In the genomic region with DNA sequence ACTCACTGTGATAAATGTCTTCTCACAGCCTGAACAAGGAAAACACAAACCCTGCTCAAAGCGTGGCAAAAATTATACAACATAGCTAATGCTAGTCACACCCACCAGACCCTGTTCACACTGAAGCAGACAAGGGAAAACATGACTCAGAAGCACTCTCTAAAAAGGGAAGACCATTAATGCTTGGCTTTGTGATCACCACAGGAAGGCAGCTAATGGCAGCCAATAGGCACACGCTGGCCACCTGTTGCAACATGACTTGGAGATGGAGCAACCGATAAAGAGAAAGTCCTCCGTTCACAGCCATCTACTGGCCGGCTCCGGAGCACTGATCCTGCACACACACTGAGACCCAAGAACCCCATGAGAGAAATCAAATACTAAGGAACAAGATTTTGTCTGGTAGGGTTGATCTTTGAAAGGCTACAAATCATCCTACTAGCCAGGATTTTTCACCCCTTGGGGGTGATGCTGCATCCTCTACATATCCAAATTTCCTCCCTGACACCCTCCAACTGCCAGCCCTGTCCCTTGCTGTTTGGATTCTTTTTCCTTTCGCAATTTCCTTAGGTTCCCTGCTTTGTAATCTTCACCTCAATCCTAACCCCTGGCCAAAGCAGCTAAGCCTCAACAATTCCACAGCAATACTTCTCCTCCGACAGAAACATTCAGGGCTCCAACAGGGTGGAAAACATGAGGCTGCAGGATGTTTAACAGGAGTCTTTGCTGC, we compare ENCODE assay signal across 8 cellular contexts. TPM values are rescaled to one million over a fixed set of nuclear protein-coding genes. Genes with fewer than 3 reads are reported as not detected.
DNase-seq lines count a peak whose midpoint lies in the region; ATAC-seq, FAIRE-seq and TF ChIP-seq lines count a peak whose summit lies in the region.

No MANE protein-coding gene starts in this region.

- DNase-seq in BJ (ENCODE audit: low read depth) (peak; percentile 68), HEK293T (ENCODE audit: extremely low spot score) (peak; percentile 41), bronchial epithelial cell (ENCODE audit: low read depth) (peak; percentile 96), left colon (peak; percentile 22 to 56), GM19239 (ENCODE audit: insufficient read length, low spot score) (no peak)
- DNase-seq in stimulated activated naive B cell treated with anti-CD40 and anti-IgM and Interleukin-4, amounts not matched to agents 10 μg/mL and 1 μg/mL and 100 μg/mL, for 72 hours = no peak

- H3K9ac ChIP-seq in OCI-LY1 (ENCODE audit: low read length) = no peak overlapping the region; the same call in 1 of the 2 replicates

- FAIRE-seq in bronchial epithelial cell (lab: Jason Lieb, UNC) (peak; percentile 83), GM19239 (lab: Jason Lieb, UNC) (no peak)

- H3K4me3 ChIP-seq in BJ (ENCODE audit: low read depth, low read length) (no peak overlapping the region; the same call in 1 of the 2 replicates), OCI-LY1 (ENCODE audit: low read depth, low read length, poor library complexity, severe bottlenecking) (peak overlapping the region; percentile 76), bronchial epithelial cell (ENCODE audit: low read depth, low read length) (peak overlapping the region; percentile 13)

- H3K4me1 ChIP-seq in OCI-LY1 (ENCODE audit: insufficient read depth, low read length, severe bottlenecking) = peaks cover 36% of the 10 kb centered on the region

- intact Hi-C loops in left colon (cut with DNase I, micrococcal nuclease) = no loop called here

- peak overlapping the region; percentile 88 to 89 for H3K4me3 Mint-ChIP-seq in stimulated activated naive B cell treated with anti-CD40 and anti-IgM and Interleukin-4, amounts not matched to agents 10 μg/mL and 1 μg/mL and 100 μg/mL, for 72 hours

- CTCF ChIA-PET in BJ (lab: Yijun Ruan, JAX) = interaction anchor here (0.8 to 1.2 kb wide), 3 partner anchors 10 to 256 kb away, joined by 3 read pairs; no protein-coding TSS in a partner anchor
- CTCF ChIA-PET in HEK293T (lab: Yijun Ruan, JAX) = no interaction called here

- H3K9me3 ChIP-seq in OCI-LY1 (ENCODE audit: low read length) = no peaks in the 10 kb centered on the region

- H3K4me2 ChIP-seq in OCI-LY1 (ENCODE audit: low read length) = peak overlapping the region; percentile 61; the same call in 1 of the 2 replicates

- H3K4me1 Mint-ChIP-seq in stimulated activated naive B cell treated with anti-CD40 and anti-IgM and Interleukin-4, amounts not matched to agents 10 μg/mL and 1 μg/mL and 100 μg/mL, for 72 hours = peaks cover 37 to 57% of the 10 kb centered on the region in 2 donors

- no peaks in the 10 kb centered on the region for H3K9me3 Mint-ChIP-seq in stimulated activated naive B cell treated with anti-CD40 and anti-IgM and Interleukin-4, amounts not matched to agents 10 μg/mL and 1 μg/mL and 100 μg/mL, for 72 hours

- H3K36me3 Mint-ChIP-seq in stimulated activated naive B cell treated with anti-CD40 and anti-IgM and Interleukin-4, amounts not matched to agents 10 μg/mL and 1 μg/mL and 100 μg/mL, for 72 hours = peaks cover 39 to 44% of the 10 kb centered on the region in 2 donors

- no peaks in the 10 kb centered on the region for H3K9me2 ChIP-seq in OCI-LY1 (ENCODE audit: low read depth, low read length)

- no peaks in the 10 kb centered on the region for H3F3A ChIP-seq in OCI-LY1 (ENCODE audit: insufficient read depth, low read length)

- POLR2A ChIA-PET in BJ (lab: Charles Lee) = no interaction called here
- POLR2A ChIA-PET in HEK293T (lab: Yijun Ruan, JAX) = interaction anchor here (1.6 kb wide), 1 partner anchor 10 kb away, joined by 5 read pairs; no protein-coding TSS in a partner anchor

- H4K20me1 ChIP-seq in OCI-LY1 (ENCODE audit: insufficient read depth, low read length) = no peaks in the 10 kb centered on the region

- H3K27me3 Mint-ChIP-seq in stimulated activated naive B cell treated with anti-CD40 and anti-IgM and Interleukin-4, amounts not matched to agents 10 μg/mL and 1 μg/mL and 100 μg/mL, for 72 hours = no peaks in the 10 kb centered on the region

- H2AFZ ChIP-seq in OCI-LY1 (ENCODE audit: low read length) = no peak overlapping the region

- TF ChIP-seq CTCF in BJ (IDR thresholded peaks at IDR 0.05; ENCODE audit: insufficient read depth, low read depth, low read length) (peak; percentile 43; the same call in 1 of the 2 replicates), OCI-LY1 (IDR thresholded peaks at IDR 0.05; ENCODE audit: low read length) (no peak), bronchial epithelial cell (IDR thresholded peaks at IDR 0.05; ENCODE audit: insufficient read depth, low read length, severe bottlenecking) (peak; percentile 36)

- H3K79me2 ChIP-seq in OCI-LY1 (ENCODE audit: insufficient read depth, low read length) = peaks cover 14% of the 10 kb centered on the region; the same call in 1 of the 2 replicates

- H3K27me3 ChIP-seq in BJ (ENCODE audit: control insufficient read depth, insufficient read depth, low read length) = no peaks in the 10 kb centered on the region
- H3K27me3 ChIP-seq in OCI-LY1 (ENCODE audit: insufficient read depth, low read length) = no peaks in the 10 kb centered on the region
- no peaks in the 10 kb centered on the region for H3K27me3 ChIP-seq in bronchial epithelial cell (ENCODE audit: control insufficient read depth, insufficient read depth, low read length)

- no peak overlapping the region for H3K27ac ChIP-seq in OCI-LY1 (ENCODE audit: low read depth, low read length, poor library complexity, severe bottlenecking)

- H3K36me3 ChIP-seq in BJ (ENCODE audit: control insufficient read depth, insufficient read depth, low read length) = peaks cover 21% of the 10 kb centered on the region
- H3K36me3 ChIP-seq in OCI-LY1 (ENCODE audit: insufficient read depth, low read length) = peaks cover 50% of the 10 kb centered on the region
- peaks cover 22% of the 10 kb centered on the region for H3K36me3 ChIP-seq in bronchial epithelial cell (ENCODE audit: control insufficient read depth, insufficient read depth, low read length)

- peak overlapping the region; percentile 43 for H3K27ac Mint-ChIP-seq in stimulated activated naive B cell treated with anti-CD40 and anti-IgM and Interleukin-4, amounts not matched to agents 10 μg/mL and 1 μg/mL and 100 μg/mL, for 72 hours

- no peak for ATAC-seq in left colon
- no peak for ATAC-seq in stimulated activated naive B cell treated with anti-CD40 and anti-IgM and Interleukin-4, amounts not matched to agents 10 μg/mL and 1 μg/mL and 100 μg/mL, for 72 hours (replicated peaks)
- ATAC-seq in HG03135 (IDR thresholded peaks at IDR 0.05; ENCODE audit: unreplicated experiment) = no peak

TF ChIP-seq in HEK293T, 16 proteins besides CTCF, POLR2A, EP300 and RAD21:
- TF ChIP-seq ELF4 (IDR thresholded peaks at IDR 0.05) = no peak
- no peak for TF ChIP-seq LEF1 (IDR thresholded peaks at IDR 0.05; ENCODE audit: borderline replicate concordance)
- peak; percentile 54; the same call in 1 of the 2 replicates for TF ChIP-seq L3MBTL2 (conservative IDR thresholded peaks at IDR 0.05)
- TF ChIP-seq SUZ12 (IDR thresholded peaks at IDR 0.05) = no peak
- TF ChIP-seq FOXM1 (IDR thresholded peaks at IDR 0.05; ENCODE audit: borderline replicate concordance) = no peak
- TF ChIP-seq ZNF384 (IDR thresholded peaks at IDR 0.05) = no peak
TF ChIP-seq in HEK293T: peak in this region for 1.

RNA-seq across cellular contexts. Expression of gene ZXDC, which starts 3.2 kb away (rescaled TPM):
- polyA plus RNA-seq in BJ (2011; rRNA removed) = 11.9 and 15.8 TPM in 2 replicates
- polyA minus RNA-seq in BJ (2011; rRNA and poly(A)+ RNA removed) = 22.3 and 23.1 TPM in 2 replicates
- total RNA-seq in bronchial epithelial cell (21.9 and 23.3 TPM in 2 replicates), left colon (10 to 100 TPM; 25.7 to 30.2 TPM)

RNA-seq across cellular contexts. Expression of gene UROC1, which starts 45.1 kb away (rescaled TPM):
- not detected in 2 replicates for polyA plus RNA-seq in BJ (2011; rRNA removed)
- not detected in 2 replicates for polyA minus RNA-seq in BJ (2011; rRNA and poly(A)+ RNA removed)
- total RNA-seq in bronchial epithelial cell = not detected in 2 replicates
- not detected for total RNA-seq in left colon

RNA-seq across cellular contexts. Expression of gene CHST13, which starts 51.5 kb away (rescaled TPM):
- not detected in 2 replicates for polyA plus RNA-seq in BJ (2011; rRNA removed)
- polyA minus RNA-seq in BJ (2011; rRNA and poly(A)+ RNA removed) = not detected in 2 replicates
- total RNA-seq in bronchial epithelial cell (not detected in 2 replicates), left colon (1 to 10 TPM; 1.8 to 4.3 TPM)

Comparison
In these comparisons a context has a peak if more than half of its experiments do, and no peak if none do; other contexts are left out.
1. DNase-seq: peak in BJ (single experiment), HEK293T (single experiment), bronchial epithelial cell (single experiment) and left colon (2 of 2); none in stimulated activated naive B cell treated with anti-CD40 and anti-IgM and Interleukin-4, amounts not matched to agents 10 μg/mL and 1 μg/mL and 100 μg/mL, for 72 hours (single experiment) and GM19239 (single experiment).